8 cellular contexts compared by ENCODE assay signal in the genomic region with DNA sequence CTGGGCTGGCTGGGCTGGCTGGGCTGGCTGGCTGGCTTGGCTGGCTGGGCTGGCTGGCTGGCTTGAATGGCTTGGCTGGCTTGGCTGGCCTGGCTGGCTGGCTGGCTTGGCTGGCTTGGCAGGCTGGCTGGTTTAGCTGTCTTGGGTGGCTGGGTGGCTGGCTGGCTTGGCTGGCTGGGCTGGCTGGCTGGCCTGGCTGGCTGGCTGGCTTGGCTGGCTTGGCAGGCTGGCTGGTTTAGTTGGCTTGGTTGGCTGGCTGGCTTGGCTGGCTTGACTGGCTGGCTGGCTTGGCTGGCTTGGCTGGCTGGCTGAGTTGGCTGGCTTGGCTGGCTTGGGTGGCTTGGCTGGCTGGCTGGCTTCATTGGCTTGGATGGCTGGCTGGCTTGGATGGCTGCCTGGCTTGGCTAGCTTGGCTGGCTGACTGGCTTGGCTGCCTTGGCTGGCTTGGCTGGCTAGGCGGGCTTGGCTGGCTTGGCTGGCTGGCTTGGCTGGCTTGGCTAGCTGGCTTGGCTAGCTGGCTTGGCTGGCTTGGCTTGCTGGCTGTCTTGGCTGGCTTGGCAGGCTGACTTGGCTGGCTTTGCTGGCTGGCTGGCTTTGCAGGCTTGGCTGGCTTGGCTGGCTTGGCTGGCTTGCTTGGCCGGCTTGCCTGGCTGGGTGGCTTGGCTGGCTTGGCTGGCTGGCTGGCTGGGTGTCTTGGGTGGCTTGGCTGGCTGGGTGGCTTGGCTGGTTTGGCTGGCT.
DNase-seq lines count a peak whose midpoint lies in the region; ATAC-seq, FAIRE-seq and TF ChIP-seq lines count a peak whose summit lies in the region.
"Not testable (repeated sequence)": the region's sequence is repeated elsewhere in the genome, so short reads cannot be mapped to it uniquely, and the experiment has no call there.

No MANE protein-coding gene starts in this region.

- intact Hi-C loops in CD14-positive monocyte (cut with micrococcal nuclease); heart left ventricle (cut with DNase I); kidney (cut with DNase I); pancreas (cut with DNase I): not testable (repeated sequence)

- H3K4me3 Mint-ChIP-seq in CD14-positive monocyte, type B pancreatic cell: not testable (repeated sequence)

- H3K27me3 Mint-ChIP-seq in CD14-positive monocyte (ENCODE audit: low read depth in 3 of 3); type B pancreatic cell: not testable (repeated sequence)

- not testable (repeated sequence) for FAIRE-seq in kidney (lab: Jason Lieb, UNC); pancreas (lab: Jason Lieb, UNC)

- H3K36me3 ChIP-seq in RWPE2 (ENCODE audit: low read depth); heart left ventricle; kidney (ENCODE audit: control insufficient read depth in 1 of 2, insufficient read depth in 2 of 2, low read length in 2 of 2); lung (ENCODE audit: control insufficient read depth in 2 of 2, insufficient read depth in 2 of 2, low read length in 2 of 2); pancreas: not testable (repeated sequence)

- not testable (repeated sequence) for H3K4me3 ChIP-seq in RWPE2 (ENCODE audit: severe bottlenecking); coronary artery; heart left ventricle; kidney (ENCODE audit: low read length in 2 of 2); lung; pancreas

- not testable (repeated sequence) for H3K36me3 Mint-ChIP-seq in CD14-positive monocyte, type B pancreatic cell

- not testable (repeated sequence) for H3K27me3 ChIP-seq in RWPE2 (ENCODE audit: insufficient read depth, poor library complexity, severe bottlenecking); heart left ventricle; lung (ENCODE audit: control insufficient read depth, insufficient read depth); pancreas

- not testable (repeated sequence) for H3K9ac ChIP-seq in kidney (ENCODE audit: low read length in 2 of 2)

- H3K9me3 ChIP-seq in RWPE2 (ENCODE audit: severe bottlenecking); heart left ventricle; kidney (ENCODE audit: control insufficient read depth in 1 of 2, low read length in 2 of 2); lung (ENCODE audit: control insufficient read depth in 2 of 2, insufficient read depth in 1 of 2, low read length in 1 of 2); pancreas: not testable (repeated sequence)

- H3K4me1 Mint-ChIP-seq in CD14-positive monocyte; type B pancreatic cell (ENCODE audit: unreplicated experiment): not testable (repeated sequence)

- H3K9me3 Mint-ChIP-seq in CD14-positive monocyte: peaks cover 0 to 44% (median 34%) of the 10 kb centered on the region in 7 donors
- not testable (repeated sequence) for H3K9me3 Mint-ChIP-seq in type B pancreatic cell

- not testable (repeated sequence) for TF ChIP-seq POLR2A in heart left ventricle (IDR thresholded peaks at IDR 0.05)

- H3K27ac Mint-ChIP-seq in CD14-positive monocyte, type B pancreatic cell: not testable (repeated sequence)

- not testable (repeated sequence) for ATAC-seq in RWPE2 (ENCODE audit: low read depth); heart left ventricle; lung (ENCODE audit: insufficient read depth, low FRiP score); pancreas

- peak; percentile 72 for DNase-seq in CD14-positive monocyte (ENCODE audit: low spot score)
- DNase-seq in RWPE2 (ENCODE audit: low spot score): peak; percentile 76
- peak; percentile 58 for DNase-seq in coronary artery (ENCODE audit: low spot score)
- DNase-seq in heart left ventricle: peak in 4 of 5 donors; percentile 33 to 73 (median 42)
- peak; percentile 88 for DNase-seq in kidney
- peak; percentile 28 for DNase-seq in lung (ENCODE audit: low spot score)
- peak in 4 of 6 donors; percentile 32 to 96 (median 63) for DNase-seq in pancreas
- DNase-seq in type B pancreatic cell (ENCODE audit: extremely low spot score, unreplicated experiment): peak; percentile 89

- 63 to 79% (median 76%) methylated on average over 2 of the region's 2 CpGs for WGBS in heart left ventricle, 4 donors
- WGBS in lung, 2 donors: 72 to 80% methylated on average over 2 of the region's 2 CpGs
- 64 to 70% methylated on average over 2 of the region's 2 CpGs for WGBS in pancreas, 2 donors

- H3K4me1 ChIP-seq in RWPE2 (ENCODE audit: insufficient read depth, poor library complexity, severe bottlenecking); heart left ventricle; kidney (ENCODE audit: control insufficient read depth in 1 of 2, insufficient read depth in 1 of 2, low read depth in 1 of 2, low read length in 2 of 2); lung (ENCODE audit: control insufficient read depth in 2 of 2, insufficient read depth in 2 of 2, low read length in 2 of 2); pancreas: not testable (repeated sequence)

- H3K27ac ChIP-seq in RWPE2 (ENCODE audit: poor library complexity, severe bottlenecking); coronary artery; heart left ventricle; kidney (ENCODE audit: low read depth in 2 of 2, low read length in 2 of 2); lung (ENCODE audit: low read depth in 1 of 2, low read length in 1 of 2); pancreas: not testable (repeated sequence)

- not testable (repeated sequence) for TF ChIP-seq CTCF in CD14-positive monocyte (IDR thresholded peaks at IDR 0.05); RWPE2 (IDR thresholded peaks at IDR 0.05; ENCODE audit: poor library complexity, severe bottlenecking); coronary artery (IDR thresholded peaks at IDR 0.05); heart left ventricle (IDR thresholded peaks at IDR 0.05); kidney (IDR thresholded peaks at IDR 0.05; ENCODE audit: borderline replicate concordance, extremely low read depth, insufficient read depth); lung (IDR thresholded peaks at IDR 0.05; ENCODE audit: control extremely low read depth, extremely low read depth); pancreas (IDR thresholded peaks at IDR 0.05); type B pancreatic cell (conservative IDR thresholded peaks at IDR 0.05)

Comparison
In these comparisons a context has a peak if more than half of its experiments do, and no peak if none do; other contexts are left out.
1. DNase-seq: peak in every context shown above with its lines; median percentile 89 in type B pancreatic cell; 88 in kidney; 76 in RWPE2; 72 in CD14-positive monocyte; 63 in pancreas; 58 in coronary artery; 42 in heart left ventricle; 28 in lung.